In the genomic region with DNA sequence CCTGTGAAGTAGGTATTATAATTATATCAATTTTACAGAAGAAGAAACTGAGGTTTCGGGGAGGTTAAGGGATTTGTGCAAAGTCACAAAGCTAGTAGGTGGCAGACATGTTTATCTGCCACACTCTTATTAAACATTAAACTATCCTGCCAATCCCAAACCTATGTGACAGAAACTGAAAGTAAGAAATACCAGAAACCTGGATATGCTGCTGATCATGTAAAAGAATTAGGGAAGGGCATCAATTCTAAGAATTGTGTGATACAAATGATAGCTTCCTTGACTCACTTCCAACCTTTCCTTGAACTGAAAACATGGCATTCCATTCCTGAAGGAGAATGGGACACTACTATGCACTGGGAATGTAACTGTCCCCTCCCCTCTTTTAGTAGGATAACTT, we compare ENCODE assay signal across 1 cellular context.
TF ChIP-seq lines count a peak whose summit lies in the region.

No MANE protein-coding gene starts in this region.

TF ChIP-seq in GM12878, 131 proteins besides CTCF, POLR2A, EP300 and RAD21:
- TF ChIP-seq ZNF217 (IDR thresholded peaks at IDR 0.05) (no peak), ETV6 (conservative IDR thresholded peaks at IDR 0.05 in 1 of 2, IDR thresholded peaks at IDR 0.05 in 1 of 2; ENCODE audit: borderline replicate concordance in 1 of 2, low read depth in 1 of 2) (no peak), HDAC6 (IDR thresholded peaks at IDR 0.05; ENCODE audit: unreplicated experiment) (no peak), POLR2AphosphoS2 (IDR thresholded peaks at IDR 0.05; ENCODE audit: low read depth, low read length) (no peak), MYB (IDR thresholded peaks at IDR 0.05; ENCODE audit: borderline replicate concordance, low read depth, low read length) (no peak), STAT1 (conservative IDR thresholded peaks at IDR 0.05) (no peak), RB1 (IDR thresholded peaks at IDR 0.05; ENCODE audit: borderline replicate concordance) (no peak), YBX1 (IDR thresholded peaks at IDR 0.05) (no peak), SREBF2 (IDR thresholded peaks at IDR 0.05; ENCODE audit: low read length) (no peak), YY1 (IDR thresholded peaks at IDR 0.05; ENCODE audit: low read depth, low read length) (no peak), SMARCA5 (IDR thresholded peaks at IDR 0.05) (no peak), RBBP5 (conservative IDR thresholded peaks at IDR 0.05) (no peak), NBN (IDR thresholded peaks at IDR 0.05) (no peak), SUPT20H (IDR thresholded peaks at IDR 0.05; ENCODE audit: borderline replicate concordance, control insufficient read depth, low read depth, low read length) (no peak), CBX3 (IDR thresholded peaks at IDR 0.05; ENCODE audit: borderline replicate concordance, low read depth) (no peak), CBX5 (IDR thresholded peaks at IDR 0.05; ENCODE audit: low read depth) (no peak), MTA3 (IDR thresholded peaks at IDR 0.05; ENCODE audit: borderline replicate concordance, low read length) (no peak)
- TF ChIP-seq, protein P1, sequence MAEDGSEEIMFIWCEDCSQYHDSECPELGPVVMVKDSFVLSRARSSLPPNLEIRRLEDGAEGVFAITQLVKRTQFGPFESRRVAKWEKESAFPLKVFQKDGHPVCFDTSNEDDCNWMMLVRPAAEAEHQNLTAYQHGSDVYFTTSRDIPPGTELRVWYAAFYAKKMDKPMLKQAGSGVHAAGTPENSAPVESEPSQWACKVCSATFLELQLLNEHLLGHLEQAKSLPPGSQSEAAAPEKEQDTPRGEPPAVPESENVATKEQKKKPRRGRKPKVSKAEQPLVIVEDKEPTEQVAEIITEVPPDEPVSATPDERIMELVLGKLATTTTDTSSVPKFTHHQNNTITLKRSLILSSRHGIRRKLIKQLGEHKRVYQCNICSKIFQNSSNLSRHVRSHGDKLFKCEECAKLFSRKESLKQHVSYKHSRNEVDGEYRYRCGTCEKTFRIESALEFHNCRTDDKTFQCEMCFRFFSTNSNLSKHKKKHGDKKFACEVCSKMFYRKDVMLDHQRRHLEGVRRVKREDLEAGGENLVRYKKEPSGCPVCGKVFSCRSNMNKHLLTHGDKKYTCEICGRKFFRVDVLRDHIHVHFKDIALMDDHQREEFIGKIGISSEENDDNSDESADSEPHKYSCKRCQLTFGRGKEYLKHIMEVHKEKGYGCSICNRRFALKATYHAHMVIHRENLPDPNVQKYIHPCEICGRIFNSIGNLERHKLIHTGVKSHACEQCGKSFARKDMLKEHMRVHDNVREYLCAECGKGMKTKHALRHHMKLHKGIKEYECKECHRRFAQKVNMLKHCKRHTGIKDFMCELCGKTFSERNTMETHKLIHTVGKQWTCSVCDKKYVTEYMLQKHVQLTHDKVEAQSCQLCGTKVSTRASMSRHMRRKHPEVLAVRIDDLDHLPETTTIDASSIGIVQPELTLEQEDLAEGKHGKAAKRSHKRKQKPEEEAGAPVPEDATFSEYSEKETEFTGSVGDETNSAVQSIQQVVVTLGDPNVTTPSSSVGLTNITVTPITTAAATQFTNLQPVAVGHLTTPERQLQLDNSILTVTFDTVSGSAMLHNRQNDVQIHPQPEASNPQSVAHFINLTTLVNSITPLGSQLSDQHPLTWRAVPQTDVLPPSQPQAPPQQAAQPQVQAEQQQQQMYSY (CRISPR knock-in tag; IDR thresholded peaks at IDR 0.05) = no peak
- TF ChIP-seq, protein P2, sequence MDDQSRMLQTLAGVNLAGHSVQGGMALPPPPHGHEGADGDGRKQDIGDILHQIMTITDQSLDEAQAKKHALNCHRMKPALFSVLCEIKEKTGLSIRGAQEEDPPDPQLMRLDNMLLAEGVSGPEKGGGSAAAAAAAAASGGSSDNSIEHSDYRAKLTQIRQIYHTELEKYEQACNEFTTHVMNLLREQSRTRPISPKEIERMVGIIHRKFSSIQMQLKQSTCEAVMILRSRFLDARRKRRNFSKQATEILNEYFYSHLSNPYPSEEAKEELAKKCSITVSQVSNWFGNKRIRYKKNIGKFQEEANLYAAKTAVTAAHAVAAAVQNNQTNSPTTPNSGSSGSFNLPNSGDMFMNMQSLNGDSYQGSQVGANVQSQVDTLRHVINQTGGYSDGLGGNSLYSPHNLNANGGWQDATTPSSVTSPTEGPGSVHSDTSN (IDR thresholded peaks at IDR 0.05; ENCODE audit: insufficient replicate concordance, low read depth, low read length) = no peak
- TF ChIP-seq, protein P3, sequence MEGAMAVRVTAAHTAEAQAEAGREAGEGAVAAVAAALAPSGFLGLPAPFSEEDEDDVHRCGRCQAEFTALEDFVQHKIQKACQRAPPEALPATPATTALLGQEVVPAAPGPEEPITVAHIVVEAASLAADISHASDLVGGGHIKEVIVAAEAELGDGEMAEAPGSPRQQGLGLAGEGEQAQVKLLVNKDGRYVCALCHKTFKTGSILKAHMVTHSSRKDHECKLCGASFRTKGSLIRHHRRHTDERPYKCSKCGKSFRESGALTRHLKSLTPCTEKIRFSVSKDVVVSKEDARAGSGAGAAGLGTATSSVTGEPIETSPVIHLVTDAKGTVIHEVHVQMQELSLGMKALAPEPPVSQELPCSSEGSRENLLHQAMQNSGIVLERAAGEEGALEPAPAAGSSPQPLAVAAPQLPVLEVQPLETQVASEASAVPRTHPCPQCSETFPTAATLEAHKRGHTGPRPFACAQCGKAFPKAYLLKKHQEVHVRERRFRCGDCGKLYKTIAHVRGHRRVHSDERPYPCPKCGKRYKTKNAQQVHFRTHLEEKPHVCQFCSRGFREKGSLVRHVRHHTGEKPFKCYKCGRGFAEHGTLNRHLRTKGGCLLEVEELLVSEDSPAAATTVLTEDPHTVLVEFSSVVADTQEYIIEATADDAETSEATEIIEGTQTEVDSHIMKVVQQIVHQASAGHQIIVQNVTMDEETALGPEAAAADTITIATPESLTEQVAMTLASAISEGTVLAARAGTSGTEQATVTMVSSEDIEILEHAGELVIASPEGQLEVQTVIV (IDR thresholded peaks at IDR 0.05; ENCODE audit: borderline replicate concordance, partially characterized antibody) = no peak
